ENCODE assay signal across 30 cellular contexts in the genomic region with DNA sequence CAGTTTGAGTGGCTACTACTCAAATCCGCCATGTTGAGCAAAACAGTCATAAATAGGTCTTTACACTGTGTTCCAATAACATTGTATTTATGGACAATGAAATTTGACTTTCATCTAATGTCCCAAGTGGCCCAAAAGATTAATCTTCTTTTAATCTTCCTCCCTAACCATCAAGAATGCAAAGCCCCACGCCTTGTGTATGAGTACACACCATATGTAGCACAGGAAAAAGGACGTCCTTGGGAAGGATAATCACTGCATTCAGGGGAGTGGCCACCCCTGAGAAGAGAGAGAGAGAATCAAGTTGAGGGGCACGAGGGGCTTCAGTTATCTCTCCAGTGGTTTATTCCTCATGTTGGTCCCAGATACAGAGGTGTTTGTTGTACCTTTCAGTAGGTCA. TPM values are rescaled to one million over a fixed set of nuclear protein-coding genes. Genes with fewer than 3 reads are reported as not detected.
"Had no signal": no experiment of that assay in that cellular context is flagged by ENCODE, and none has a peak within 500 bp of the region (broad histone marks: within the 10 kb centered on the region; RNA-seq: fewer than 3 reads in every experiment).

No MANE protein-coding gene starts in this region.

- H3K27me3 ChIP-seq: brain microvascular endothelial cell, esophagus muscularis mucosa, foreskin keratinocyte, sigmoid colon, thyroid gland, upper lobe of right lung had no signal

- H3K27me3 Mint-ChIP-seq: activated naive CD8-positive, alpha-beta T cell treated with anti-CD3 and anti-CD28 coated beads for 36 hours; stimulated activated memory B cell treated with anti-CD40 and anti-IgM and Interleukin-4, amounts not matched to agents 10 μg/mL and 1 μg/mL and 100 μg/mL, for 72 hours; stimulated activated naive CD8-positive, alpha-beta T cell treated with anti-CD3 and anti-CD28 coated beads, Interleukin-15, amount 100 ng/mL, for 72 hours; T-cell had no signal

- H3K36me3 Mint-ChIP-seq: activated naive CD8-positive, alpha-beta T cell treated with anti-CD3 and anti-CD28 coated beads for 36 hours; T-cell had no signal

- ATAC-seq: activated CD4-positive, CD25-positive, alpha-beta regulatory T cell treated with anti-CD3 and anti-CD28 coated beads, Interleukin-2, amount 50 U/mL, for 24 hours; effector memory CD8-positive, alpha-beta T cell; foreskin keratinocyte; heart right ventricle; left cardiac atrium; left ventricle myocardium superior; stimulated activated memory B cell treated with anti-CD40 and anti-IgM and Interleukin-4, amounts not matched to agents 10 μg/mL and 1 μg/mL and 100 μg/mL, for 72 hours; stimulated activated naive CD8-positive, alpha-beta T cell treated with anti-CD3 and anti-CD28 coated beads, Interleukin-15, amount 100 ng/mL, for 72 hours; T-cell; upper lobe of right lung had no signal

- H3K9me3 Mint-ChIP-seq: activated naive CD4-positive, alpha-beta T cell treated with anti-CD3 and anti-CD28 coated beads for 36 hours; activated naive CD8-positive, alpha-beta T cell treated with anti-CD3 and anti-CD28 coated beads for 36 hours; activated T-helper 1 cell treated with anti-CD3 and anti-CD28 coated beads, Interleukin-12 subunit alpha, Interleukin-12 subunit beta, Interleukin-2, Interleukin-4 antibody, amounts not matched to agents 30 ng/mL and 10 ng/mL and 1 ng/mL, durations not matched to agents 14 hours and 24 hours and 36 hours; effector memory CD8-positive, alpha-beta T cell; nephron; stimulated activated memory B cell treated with anti-CD40 and anti-IgM and Interleukin-4, amounts not matched to agents 10 μg/mL and 1 μg/mL and 100 μg/mL, for 72 hours; stimulated activated naive CD8-positive, alpha-beta T cell treated with anti-CD3 and anti-CD28 coated beads, Interleukin-15, amount 100 ng/mL, for 72 hours; T-cell; T-helper 2 cell treated with Interferon-gamma antibody and Interleukin-4, amounts not matched to agents 5 μg/mL and 100 μg/mL, for 36 hours had no signal

- H3K4me1 ChIP-seq: esophagus muscularis mucosa, foreskin keratinocyte, sigmoid colon had no signal

- H3K27ac Mint-ChIP-seq: activated naive CD4-positive, alpha-beta T cell treated with anti-CD3 and anti-CD28 coated beads for 36 hours; activated naive CD8-positive, alpha-beta T cell treated with anti-CD3 and anti-CD28 coated beads for 36 hours; activated T-helper 1 cell treated with anti-CD3 and anti-CD28 coated beads, Interleukin-12 subunit alpha, Interleukin-12 subunit beta, Interleukin-2, Interleukin-4 antibody, amounts not matched to agents 30 ng/mL and 10 ng/mL and 1 ng/mL, durations not matched to agents 14 hours and 24 hours and 36 hours; effector memory CD8-positive, alpha-beta T cell; nephron; stimulated activated memory B cell treated with anti-CD40 and anti-IgM and Interleukin-4, amounts not matched to agents 10 μg/mL and 1 μg/mL and 100 μg/mL, for 72 hours; stimulated activated naive CD8-positive, alpha-beta T cell treated with anti-CD3 and anti-CD28 coated beads, Interleukin-15, amount 100 ng/mL, for 72 hours; T-cell; T-helper 2 cell treated with Interferon-gamma antibody and Interleukin-4, amounts not matched to agents 5 μg/mL and 100 μg/mL, for 36 hours had no signal

- H3K36me3 ChIP-seq: brain microvascular endothelial cell, esophagus muscularis mucosa, sigmoid colon had no signal

- H3K4me1 Mint-ChIP-seq: activated naive CD8-positive, alpha-beta T cell treated with anti-CD3 and anti-CD28 coated beads for 36 hours; nephron; stimulated activated memory B cell treated with anti-CD40 and anti-IgM and Interleukin-4, amounts not matched to agents 10 μg/mL and 1 μg/mL and 100 μg/mL, for 72 hours; stimulated activated naive CD8-positive, alpha-beta T cell treated with anti-CD3 and anti-CD28 coated beads, Interleukin-15, amount 100 ng/mL, for 72 hours; T-cell had no signal

- H3K9me3 ChIP-seq: heart right ventricle, thyroid gland, upper lobe of right lung had no signal

- H3K4me3 Mint-ChIP-seq: activated naive CD4-positive, alpha-beta T cell treated with anti-CD3 and anti-CD28 coated beads for 36 hours; activated naive CD8-positive, alpha-beta T cell treated with anti-CD3 and anti-CD28 coated beads for 36 hours; activated T-helper 1 cell treated with anti-CD3 and anti-CD28 coated beads, Interleukin-12 subunit alpha, Interleukin-12 subunit beta, Interleukin-2, Interleukin-4 antibody, amounts not matched to agents 30 ng/mL and 10 ng/mL and 1 ng/mL, durations not matched to agents 14 hours and 24 hours and 36 hours; effector memory CD8-positive, alpha-beta T cell; nephron; stimulated activated memory B cell treated with anti-CD40 and anti-IgM and Interleukin-4, amounts not matched to agents 10 μg/mL and 1 μg/mL and 100 μg/mL, for 72 hours; stimulated activated naive CD8-positive, alpha-beta T cell treated with anti-CD3 and anti-CD28 coated beads, Interleukin-15, amount 100 ng/mL, for 72 hours; T-cell; T-helper 2 cell treated with Interferon-gamma antibody and Interleukin-4, amounts not matched to agents 5 μg/mL and 100 μg/mL, for 36 hours had no signal

- H3K27ac ChIP-seq: brain microvascular endothelial cell, coronary artery, esophagus muscularis mucosa, foreskin keratinocyte, heart right ventricle, sigmoid colon, thyroid gland, upper lobe of right lung had no signal

- H3K4me3 ChIP-seq: coronary artery, esophagus muscularis mucosa, heart right ventricle, sigmoid colon, thyroid gland, upper lobe of right lung had no signal

- DNase-seq: activated CD4-positive, alpha-beta T cell treated with anti-CD3 and anti-CD28 coated beads for 48 hours; activated CD4-positive, alpha-beta T cell treated with anti-CD3 and anti-CD28 coated beads, Interleukin-2, amount 50 U/mL, for 48 hours; activated CD8-positive, alpha-beta memory T cell treated with anti-CD3 and anti-CD28 coated beads for 24 hours; activated effector memory CD4-positive, alpha-beta T cell treated with anti-CD3 and anti-CD28 coated beads, Interleukin-2, amount 50 U/mL, for 16 hours; activated naive CD4-positive, alpha-beta T cell treated with anti-CD3 and anti-CD28 coated beads for 36 hours; activated naive CD8-positive, alpha-beta T cell treated with anti-CD3 and anti-CD28 coated beads for 36 hours; amniotic stem cell; brain microvascular endothelial cell; effector memory CD8-positive, alpha-beta T cell; foreskin keratinocyte; heart right ventricle; left cardiac atrium; left ventricle myocardium superior; posterior cingulate gyrus; sigmoid colon; small intestine; stimulated activated CD4-positive, alpha-beta T cell treated with anti-CD3 and anti-CD28 coated beads, Interleukin-4, amount 100 ng/mL, for 4 hours; stimulated activated CD8-positive, alpha-beta memory T cell treated with anti-CD3 and anti-CD28 coated beads, Interleukin-4, amount 100 ng/mL, for 48 hours; stimulated activated naive CD8-positive, alpha-beta T cell treated with anti-CD3 and anti-CD28 coated beads, Interleukin-15, amount 100 ng/mL, for 72 hours; T-cell; thyroid gland; upper lobe of right lung had no signal

RNA-seq across cellular contexts. Expression of a gene that starts 33.1 kb away (rescaled TPM):
- total RNA-seq: lung microvascular endothelial cell had no signal
